Comparison of ENCODE assay signal across 17 cellular contexts in the genomic region with DNA sequence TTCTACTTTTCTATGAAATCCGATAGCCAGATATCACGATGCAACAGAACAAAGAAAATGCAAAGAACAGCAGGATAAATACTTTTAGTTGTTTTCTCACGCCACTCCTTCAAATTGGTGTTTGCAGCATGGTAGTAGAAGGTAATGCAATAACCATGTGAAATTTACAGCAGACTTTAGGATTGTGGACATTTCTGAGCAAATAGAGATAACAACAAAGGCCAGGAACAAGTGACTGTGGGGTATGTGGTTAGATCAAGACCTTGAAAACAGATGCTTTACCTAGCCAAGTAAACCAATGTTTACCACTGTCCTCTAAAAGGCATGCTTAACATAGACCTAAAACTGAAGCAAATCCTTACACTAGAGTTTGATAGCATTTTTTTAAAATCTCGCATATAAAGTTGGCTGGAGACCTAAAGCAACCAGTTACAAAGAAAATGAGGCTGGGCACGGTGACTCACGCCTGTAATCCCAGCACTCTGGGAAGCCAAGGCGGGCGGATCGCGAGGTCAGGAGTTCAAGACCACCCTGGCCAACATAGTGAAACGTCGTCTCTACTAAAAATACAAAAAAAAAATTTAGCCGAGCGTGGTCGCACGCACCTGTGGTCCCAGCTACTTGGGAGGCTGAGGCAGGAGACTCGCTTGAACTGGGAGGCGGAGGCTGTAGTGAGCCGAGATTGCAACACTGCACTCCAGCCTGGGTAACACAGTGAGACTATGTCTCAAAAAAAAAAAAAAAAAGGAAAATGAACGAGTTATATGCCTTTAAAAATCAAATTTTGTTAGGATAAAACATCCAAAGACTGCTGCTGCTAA.
DNase-seq lines count a peak whose midpoint lies in the region; ATAC-seq and TF ChIP-seq lines count a peak whose summit lies in the region.
"Had no signal": no experiment of that assay in that cellular context is flagged by ENCODE, and none has a peak within 500 bp of the region (broad histone marks: within the 10 kb centered on the region; RNA-seq: fewer than 3 reads in every experiment).

No MANE protein-coding gene starts in this region.

- no peak overlapping the region for H3K14ac ChIP-seq in H9 (ENCODE audit: insufficient read depth, low read length)

- no peak for TF ChIP-seq EP300 in esophagus muscularis mucosa (IDR thresholded peaks at IDR 0.05)

- no peak for TF ChIP-seq POLR2A in esophagus muscularis mucosa (IDR thresholded peaks at IDR 0.05; ENCODE audit: low read depth)

- H4K91ac ChIP-seq in H9 (ENCODE audit: insufficient read length, low read depth, low read length) = no peak overlapping the region

- no peak overlapping the region for H3K4ac ChIP-seq in H9 (ENCODE audit: low read depth, low read length)

- no peak overlapping the region for H3T11ph ChIP-seq in H9 (ENCODE audit: low read length)

- H3K4me1 ChIP-seq in H9 (ENCODE audit: insufficient read depth, low read length) = peaks cover 2% of the 10 kb centered on the region; the same call in 1 of the 2 replicates
- H3K4me1 ChIP-seq in SJSA1 (replicated peaks) = peaks cover 51% of the 10 kb centered on the region
- H3K4me1 ChIP-seq in esophagus muscularis mucosa = peaks cover 5 to 31% (median 25%) of the 10 kb centered on the region in 4 donors
- H3K4me1 ChIP-seq: suprapubic skin had no signal

- H2AK5ac ChIP-seq in H9 (ENCODE audit: insufficient read length, low read length) = no peak overlapping the region

- intact Hi-C loops in esophagus muscularis mucosa (cut with DNase I) = no loop called here

- DNase-seq in H9 = no peak
- peak; percentile 93 for DNase-seq in SJSA1 (ENCODE audit: low read depth in 1 of 2, low spot score in 2 of 2)
- DNase-seq in esophagus muscularis mucosa (ENCODE audit: extremely low spot score) = peak; percentile 29
- DNase-seq in osteocyte (ENCODE audit: extremely low spot score, unreplicated experiment) = no peak
- DNase-seq in UCSD-AML1 (lab: John Stamatoyannopoulos, UW; ENCODE audit: unreplicated experiment) = no peak
- DNase-seq in Kasumi-1 (lab: John Stamatoyannopoulos, UW) = no peak
- DNase-seq in omental fat pad (ENCODE audit: low spot score) = no peak
- no peak for DNase-seq in hippocampal formation (lab: John Stamatoyannopoulos, UW)
- DNase-seq: activated naive CD8-positive, alpha-beta T cell treated with anti-CD3 and anti-CD28 coated beads, Interleukin-2, amount 10 ng/mL, durations not matched to agents 7 days and 5 days; CD8-positive, alpha-beta T cell; kidney glomerular epithelial cell; NCI-H1930; NCI-H748 treated with DMSO at 0.1 percent for 48 hours; SIG-M5; small intestine had no signal

- no CpG with 5 or more reads among the region's 20 CpGs for WGBS in H9 (ENCODE audit: extremely low coverage, insufficient read length, low lambda C conversion rate)
- WGBS in esophagus muscularis mucosa = 93% methylated on average over 20 of the region's 20 CpGs

- no peaks in the 10 kb centered on the region for H3K23me2 ChIP-seq in H9 (ENCODE audit: insufficient read length, low read depth, low read length, poor library complexity, severe bottlenecking)

- H3K27ac Mint-ChIP-seq in H9 (peak overlapping the region; percentile 19 to 87 (median 56); a peak in 5 of 7 replicates), osteocyte (ENCODE audit: unreplicated experiment) (peak overlapping the region; percentile 88)

- no peaks in the 10 kb centered on the region for H3K36me3 ChIP-seq in SJSA1
- no peaks in the 10 kb centered on the region for H3K36me3 ChIP-seq in esophagus muscularis mucosa
- H3K36me3 ChIP-seq: suprapubic skin had no signal

- no peak overlapping the region for H2AFZ ChIP-seq in H9 (ENCODE audit: low read length)

- no peak overlapping the region for H4K8ac ChIP-seq in H9 (replicated peaks; ENCODE audit: insufficient read length, low read depth, low read length)

- no peak overlapping the region for H3K4me2 ChIP-seq in H9 (ENCODE audit: insufficient read depth, insufficient read length, low read length)

- H2BK12ac ChIP-seq in H9 (ENCODE audit: insufficient read length, low read depth, low read length) = no peak overlapping the region

- H3K9me3 ChIP-seq in H9 (ENCODE audit: control insufficient read depth, low read depth, low read length) (no peaks in the 10 kb centered on the region), SJSA1 (replicated peaks) (no peaks in the 10 kb centered on the region), esophagus muscularis mucosa (no peaks in the 10 kb centered on the region)
- H3K9me3 ChIP-seq: suprapubic skin had no signal

- H2BK120ac ChIP-seq in H9 (ENCODE audit: low read depth, low read length, poor library complexity, severe bottlenecking) = no peak overlapping the region

- peaks cover 2 to 10% (median 7%) of the 10 kb centered on the region in 3 experiments; a peak in 6 of 7 replicates for H3K36me3 Mint-ChIP-seq in H9 (ENCODE audit: insufficient read depth in 1 of 3, low read depth in 3 of 3)
- peaks cover 4% of the 10 kb centered on the region for H3K36me3 Mint-ChIP-seq in osteocyte (ENCODE audit: unreplicated experiment)

- H3K27me3 ChIP-seq in H9 (ENCODE audit: insufficient read depth, low read length) = no peaks in the 10 kb centered on the region
- no peaks in the 10 kb centered on the region for H3K27me3 ChIP-seq in SJSA1 (replicated peaks)
- no peaks in the 10 kb centered on the region for H3K27me3 ChIP-seq in esophagus muscularis mucosa
- H3K27me3 ChIP-seq: suprapubic skin had no signal

- H3K4me1 Mint-ChIP-seq in H9 (peaks cover 38 to 53% of the 10 kb centered on the region in 2 experiments), osteocyte (ENCODE audit: unreplicated experiment) (peaks cover 46% of the 10 kb centered on the region)

- no peaks in the 10 kb centered on the region for H4K20me1 ChIP-seq in H9 (ENCODE audit: control insufficient read depth, insufficient read depth, insufficient read length)

- H2BK20ac ChIP-seq in H9 (ENCODE audit: low read depth, low read length, poor library complexity, severe bottlenecking) = no peak overlapping the region

- H3K4me3 Mint-ChIP-seq in H9 = no peak overlapping the region
- H3K4me3 Mint-ChIP-seq in osteocyte (ENCODE audit: unreplicated experiment) = peak overlapping the region; percentile 22
- H3K4me3 Mint-ChIP-seq: activated naive CD8-positive, alpha-beta T cell treated with anti-CD3 and anti-CD28 coated beads, Interleukin-2, amount 10 ng/mL, durations not matched to agents 7 days and 5 days; CD8-positive, alpha-beta T cell had no signal

- H3K79me2 ChIP-seq in H9 (ENCODE audit: insufficient read depth, low read length) = peaks cover 7% of the 10 kb centered on the region; the same call in 1 of the 2 replicates

- H2BK15ac ChIP-seq in H9 (ENCODE audit: low read depth, low read length) = no peak overlapping the region

- H3K27me3 Mint-ChIP-seq in H9 (ENCODE audit: low read depth) (no peaks in the 10 kb centered on the region), osteocyte (ENCODE audit: unreplicated experiment) (no peaks in the 10 kb centered on the region)
- H3K27me3 Mint-ChIP-seq: activated naive CD8-positive, alpha-beta T cell treated with anti-CD3 and anti-CD28 coated beads, Interleukin-2, amount 10 ng/mL, durations not matched to agents 7 days and 5 days had no signal

- H3K4me3 ChIP-seq in SJSA1 = no peak overlapping the region
- H3K4me3 ChIP-seq in esophagus muscularis mucosa = no peak overlapping the region
- H3K4me3 ChIP-seq: K562, suprapubic skin had no signal

- H3K18ac ChIP-seq in H9 (ENCODE audit: insufficient read length, low read depth, low read length) = no peak overlapping the region

- H3K79me1 ChIP-seq in H9 (ENCODE audit: insufficient read depth, low read depth, low read length, poor library complexity, severe bottlenecking) = no peaks in the 10 kb centered on the region

- H3K23ac ChIP-seq in H9 (ENCODE audit: insufficient read length, low read depth, low read length) = no peak overlapping the region

- H3K27ac ChIP-seq in H9 (ENCODE audit: insufficient read length, low read depth, low read length) = no peak overlapping the region
- peak overlapping the region; percentile 95 for H3K27ac ChIP-seq in SJSA1
- no peak overlapping the region for H3K27ac ChIP-seq in esophagus muscularis mucosa (replicated peaks in 1 of 4)
- H3K27ac ChIP-seq: suprapubic skin had no signal

- no peak overlapping the region for H3K9ac ChIP-seq in H9 (ENCODE audit: extremely low read depth, insufficient read length, low read length)

- no peak overlapping the region for H2BK5ac ChIP-seq in H9 (ENCODE audit: insufficient read length, low read length)

- TF ChIP-seq CTCF in H9 (conservative IDR thresholded peaks at IDR 0.05) = no peak
- no peak for TF ChIP-seq CTCF in esophagus muscularis mucosa (IDR thresholded peaks at IDR 0.05)
- no peak for TF ChIP-seq CTCF in osteocyte (IDR thresholded peaks at IDR 0.05)
- no peak for TF ChIP-seq CTCF in omental fat pad (IDR thresholded peaks at IDR 0.05)

- no peaks in the 10 kb centered on the region for H3K9me3 Mint-ChIP-seq in H9
- no peaks in the 10 kb centered on the region for H3K9me3 Mint-ChIP-seq in osteocyte (ENCODE audit: unreplicated experiment)
- H3K9me3 Mint-ChIP-seq: activated naive CD8-positive, alpha-beta T cell treated with anti-CD3 and anti-CD28 coated beads, Interleukin-2, amount 10 ng/mL, durations not matched to agents 7 days and 5 days; CD8-positive, alpha-beta T cell had no signal

- ATAC-seq in omental fat pad (ENCODE audit: low FRiP score) = no peak
- ATAC-seq: CD8-positive, alpha-beta T cell; K562 had no signal

- H3K56ac ChIP-seq in H9 (ENCODE audit: insufficient read length, low read depth, low read length) = no peak overlapping the region

- no peak overlapping the region for H4K5ac ChIP-seq in H9 (ENCODE audit: insufficient read length, low read depth, low read length)

Comparison
In these comparisons a context has a peak if more than half of its experiments do, and no peak if none do; other contexts are left out.
1. DNase-seq: peak in SJSA1 (2 of 2) and esophagus muscularis mucosa (single experiment); none in H9 (single experiment), osteocyte (single experiment), UCSD-AML1 (single experiment), Kasumi-1 (0 of 2), omental fat pad (single experiment) and hippocampal formation (0 of 2).